21 cellular contexts compared by ENCODE assay signal in the genomic region with DNA sequence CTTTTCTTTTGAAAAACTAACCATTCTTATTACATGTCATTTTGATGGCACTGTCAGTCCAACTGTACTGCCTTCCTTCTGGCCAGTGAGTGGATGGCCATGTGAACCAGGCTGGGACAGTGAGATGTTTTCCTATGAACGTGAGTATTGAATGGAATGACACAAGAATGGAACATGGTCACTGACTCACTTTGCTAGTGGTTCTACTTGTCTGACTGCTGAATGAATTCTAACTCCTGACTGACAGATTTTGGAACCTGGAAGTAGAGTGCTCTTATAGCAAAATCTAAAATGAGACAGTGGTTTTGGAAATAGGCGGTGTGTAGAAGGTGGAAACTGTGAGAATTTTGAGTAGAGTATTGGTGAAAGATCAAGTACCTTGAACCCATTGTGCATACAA.
DNase-seq lines count a peak whose midpoint lies in the region; ATAC-seq, FAIRE-seq and TF ChIP-seq lines count a peak whose summit lies in the region.
"Had no signal": no experiment of that assay in that cellular context is flagged by ENCODE, and none has a peak within 500 bp of the region (broad histone marks: within the 10 kb centered on the region; RNA-seq: fewer than 3 reads in every experiment).

No MANE protein-coding gene starts in this region.

- intact Hi-C loops in endothelial cell of umbilical vein (cut with micrococcal nuclease) (no loop called here), Caco-2 (cut with micrococcal nuclease; ENCODE audit: unreplicated experiment) (no loop called here)

- no TSS peak for BruUV-seq in endothelial cell of umbilical vein (replicated peaks; lab: Mats Ljungman, UMichigan)
- BruUV-seq in Caco-2 (replicated peaks; lab: Mats Ljungman, UMichigan), result no TSS peak

- TF ChIP-seq CTCF in endothelial cell of umbilical vein (IDR thresholded peaks at IDR 0.05; ENCODE audit: extremely low read depth in 1 of 2, insufficient read depth in 1 of 2, low read depth in 1 of 2, low read length in 2 of 2) (no peak), neural crest cell (conservative IDR thresholded peaks at IDR 0.05) (no peak), Caco-2 (IDR thresholded peaks at IDR 0.05; ENCODE audit: insufficient read depth in 1 of 2, low read depth in 1 of 2, low read length in 1 of 2, severe bottlenecking in 1 of 2, unreplicated experiment in 1 of 2) (no peak)

- no peaks in the 10 kb centered on the region for H3K9me1 ChIP-seq in endothelial cell of umbilical vein (replicated peaks; ENCODE audit: control insufficient read depth, extremely low read depth, insufficient read depth, low read length)

- TF ChIP-seq POLR2A in endothelial cell of umbilical vein (IDR thresholded peaks at IDR 0.05; ENCODE audit: low read depth, low read length), result no peak

- no peak overlapping the region for H3K9ac ChIP-seq in endothelial cell of umbilical vein (replicated peaks; ENCODE audit: extremely low read depth, insufficient read depth, low read length)

- no peak overlapping the region for H3K4me2 ChIP-seq in endothelial cell of umbilical vein (ENCODE audit: insufficient read depth, low read length)

- H3K4me1 Mint-ChIP-seq in neural crest cell (peaks cover 13% of the 10 kb centered on the region), Caco-2 (ENCODE audit: low read depth, unreplicated experiment) (peaks cover 10% of the 10 kb centered on the region)
- H3K4me1 Mint-ChIP-seq: activated CD4-positive, alpha-beta T cell treated with anti-CD3 and anti-CD28 coated beads, Interleukin-2, amount 10 ng/mL, durations not matched to agents 7 days and 5 days; activated naive CD4-positive, alpha-beta T cell treated with anti-CD3 and anti-CD28 coated beads, Interleukin-2, amount 50 U/mL, for 24 hours had no signal

- no peaks in the 10 kb centered on the region for H4K20me1 ChIP-seq in endothelial cell of umbilical vein (replicated peaks; ENCODE audit: control insufficient read depth, extremely low read depth, insufficient read depth, low read length)

- CTCF ChIA-PET in endothelial cell of umbilical vein (lab: Charles Lee), result no interaction called here
- CTCF ChIA-PET in Caco-2 (lab: Charles Lee), result no interaction called here

- dilution Hi-C loops in endothelial cell of umbilical vein (cut with MboI; ENCODE audit: extremely low pct_ligation_motif_present, low sequenced_read_pairs), result no loop called here

- peaks cover 3% of the 10 kb centered on the region for H3K36me3 Mint-ChIP-seq in neural crest cell (ENCODE audit: low read depth)
- no peaks in the 10 kb centered on the region for H3K36me3 Mint-ChIP-seq in Caco-2 (ENCODE audit: insufficient read depth, unreplicated experiment)
- H3K36me3 Mint-ChIP-seq: activated naive CD4-positive, alpha-beta T cell treated with anti-CD3 and anti-CD28 coated beads, Interleukin-2, amount 50 U/mL, for 24 hours; natural killer cell treated with Interleukin-12 subunit alpha and Interleukin-12 subunit beta and Interleukin-15 and Interleukin-18, amount 100 ng/mL, for 72 hours had no signal

- H3K27me3 Mint-ChIP-seq in neural crest cell (ENCODE audit: low read depth) (no peaks in the 10 kb centered on the region), Caco-2 (ENCODE audit: insufficient read depth, unreplicated experiment) (no peaks in the 10 kb centered on the region)
- H3K27me3 Mint-ChIP-seq: activated CD4-positive, alpha-beta T cell treated with anti-CD3 and anti-CD28 coated beads, Interleukin-2, amount 10 ng/mL, durations not matched to agents 7 days and 5 days; activated naive CD4-positive, alpha-beta T cell treated with anti-CD3 and anti-CD28 coated beads, Interleukin-2, amount 50 U/mL, for 24 hours; natural killer cell treated with Interleukin-12 subunit alpha and Interleukin-12 subunit beta and Interleukin-15 and Interleukin-18, amount 100 ng/mL, for 72 hours; progenitor cell of endocrine pancreas had no signal

- no peaks in the 10 kb centered on the region for H3K79me2 ChIP-seq in endothelial cell of umbilical vein (ENCODE audit: control insufficient read depth, insufficient read depth, low read length)

- H3K4me3 ChIP-seq in endothelial cell of umbilical vein (replicated peaks in 1 of 3; ENCODE audit: insufficient read depth in 1 of 3, low read depth in 1 of 3, low read length in 3 of 3) (no peak overlapping the region), Caco-2 (ENCODE audit: low read depth, low read length) (no peak overlapping the region)
- H3K4me3 ChIP-seq: cardiac muscle cell, dorsolateral prefrontal cortex, skin epidermis had no signal

- peaks cover 21% of the 10 kb centered on the region for H3K4me1 ChIP-seq in endothelial cell of umbilical vein (ENCODE audit: control insufficient read depth, extremely low read depth, insufficient read depth, low read length)
- peaks cover 8% of the 10 kb centered on the region for H3K4me1 ChIP-seq in Caco-2

- H3K36me3 ChIP-seq in endothelial cell of umbilical vein (ENCODE audit: control insufficient read depth in 2 of 2, extremely low read depth in 1 of 2, insufficient read depth in 2 of 2, low read length in 2 of 2) (no peaks in the 10 kb centered on the region), Caco-2 (ENCODE audit: control insufficient read depth, insufficient read depth, low read length) (no peaks in the 10 kb centered on the region)
- H3K36me3 ChIP-seq: BE2C, cardiac muscle cell had no signal

- POLR2A ChIA-PET in endothelial cell of umbilical vein (lab: Charles Lee), result no interaction called here
- POLR2A ChIA-PET in Caco-2 (lab: Charles Lee), result no interaction called here

- H3K27me3 ChIP-seq in endothelial cell of umbilical vein (ENCODE audit: control insufficient read depth in 2 of 2, insufficient read depth in 2 of 2, low read length in 2 of 2) (no peaks in the 10 kb centered on the region), Caco-2 (replicated peaks; ENCODE audit: control insufficient read depth, insufficient read depth, low read length) (no peaks in the 10 kb centered on the region)
- H3K27me3 ChIP-seq: BE2C, cardiac muscle cell, dorsolateral prefrontal cortex had no signal

- H3K9me3 ChIP-seq in endothelial cell of umbilical vein (replicated peaks; ENCODE audit: control insufficient read depth, insufficient read depth, low read length) (no peaks in the 10 kb centered on the region), Caco-2 (no peaks in the 10 kb centered on the region)
- H3K9me3 ChIP-seq: BE2C had no signal

- H2AFZ ChIP-seq in endothelial cell of umbilical vein (ENCODE audit: low read depth, low read length), result peak overlapping the region; percentile 32

- ATAC-seq in GM18868 (IDR thresholded peaks at IDR 0.05; ENCODE audit: unreplicated experiment), result no peak
- ATAC-seq: natural killer cell treated with Interleukin-12 subunit alpha and Interleukin-12 subunit beta and Interleukin-15 and Interleukin-18, amount 100 ng/mL, for 72 hours had no signal

- no peak overlapping the region for H3K27ac ChIP-seq in endothelial cell of umbilical vein (ENCODE audit: insufficient read depth, low read depth, low read length)
- H3K27ac ChIP-seq: cardiac muscle cell had no signal

- peak overlapping the region; percentile 31 for H3K27ac Mint-ChIP-seq in neural crest cell (ENCODE audit: unreplicated experiment)
- H3K27ac Mint-ChIP-seq in Caco-2 (ENCODE audit: unreplicated experiment), result no peak overlapping the region
- H3K27ac Mint-ChIP-seq: activated CD4-positive, alpha-beta T cell treated with anti-CD3 and anti-CD28 coated beads, Interleukin-2, amount 10 ng/mL, durations not matched to agents 7 days and 5 days; activated naive CD4-positive, alpha-beta T cell treated with anti-CD3 and anti-CD28 coated beads, Interleukin-2, amount 50 U/mL, for 24 hours; natural killer cell treated with Interleukin-12 subunit alpha and Interleukin-12 subunit beta and Interleukin-15 and Interleukin-18, amount 100 ng/mL, for 72 hours; progenitor cell of endocrine pancreas had no signal

- H3K9me3 Mint-ChIP-seq in neural crest cell (peaks cover 9% of the 10 kb centered on the region), Caco-2 (ENCODE audit: unreplicated experiment) (peaks cover 10% of the 10 kb centered on the region)
- H3K9me3 Mint-ChIP-seq: activated naive CD4-positive, alpha-beta T cell treated with anti-CD3 and anti-CD28 coated beads, Interleukin-2, amount 50 U/mL, for 24 hours; natural killer cell treated with Interleukin-12 subunit alpha and Interleukin-12 subunit beta and Interleukin-15 and Interleukin-18, amount 100 ng/mL, for 72 hours had no signal

- DNase-seq in EH (ENCODE audit: low read depth) (peak; percentile 63), LHCN-M2 (ENCODE audit: low read depth) (peak; percentile 62), endothelial cell of umbilical vein (ENCODE audit: low read depth, low spot score) (no peak), neural crest cell (ENCODE audit: low read depth, low spot score) (no peak), Ammon's horn (ENCODE audit: low spot score) (no peak), Caco-2 (no peak)
- DNase-seq: activated CD4-positive, alpha-beta T cell treated with anti-CD3 and anti-CD28 coated beads, Interleukin-2, amount 10 ng/mL, durations not matched to agents 7 days and 5 days; activated T-cell treated with anti-CD3 and anti-CD28 coated beads for 4 hours; BE2C; dorsolateral prefrontal cortex; GDM1; KG1; NCI-H1105; stimulated activated CD8-positive, alpha-beta memory T cell treated with anti-CD3 and anti-CD28 coated beads, Interleukin-4, amount 100 ng/mL, for 48 hours had no signal

- H3K4me3 Mint-ChIP-seq in neural crest cell (no peak overlapping the region), Caco-2 (ENCODE audit: unreplicated experiment) (no peak overlapping the region)
- H3K4me3 Mint-ChIP-seq: activated CD4-positive, alpha-beta T cell treated with anti-CD3 and anti-CD28 coated beads, Interleukin-2, amount 10 ng/mL, durations not matched to agents 7 days and 5 days; activated naive CD4-positive, alpha-beta T cell treated with anti-CD3 and anti-CD28 coated beads, Interleukin-2, amount 50 U/mL, for 24 hours; natural killer cell treated with Interleukin-12 subunit alpha and Interleukin-12 subunit beta and Interleukin-15 and Interleukin-18, amount 100 ng/mL, for 72 hours had no signal

- no peak for FAIRE-seq in endothelial cell of umbilical vein (lab: Jason Lieb, UNC)
- FAIRE-seq: islet of Langerhans had no signal

TF ChIP-seq in endothelial cell of umbilical vein, 7 proteins besides CTCF, POLR2A, EP300 and RAD21:
- TF ChIP-seq JUN (IDR thresholded peaks at IDR 0.05; ENCODE audit: borderline replicate concordance, insufficient read depth, insufficient read length, low read depth), result no peak

Comparison
In these comparisons a context has a peak if more than half of its experiments do, and no peak if none do; other contexts are left out.
1. DNase-seq: peak in EH (single experiment) and LHCN-M2 (single experiment); none in endothelial cell of umbilical vein (single experiment), neural crest cell (single experiment), Ammon's horn (single experiment) and Caco-2 (0 of 2).